In genomic region chr6:170584181-170584953, GRCh38 we compare ENCODE assay signal across 1 cellular context.
TF ChIP-seq lines count a peak whose summit lies in the region.

Gene PDCD2, minus strand, starts transcription at chr6:170584637. Its CDS starts 56 bp downstream, at chr6:170584581.

TF ChIP-seq in HEK293, 187 proteins besides CTCF, POLR2A, EP300 and RAD21 (continued from another document):
- no peak for TF ChIP-seq ZBTB6 (tag by site-specific recombination; IDR thresholded peaks at IDR 0.05)
- TF ChIP-seq ZNF670 (tag by site-specific recombination; IDR thresholded peaks at IDR 0.05; ENCODE audit: low read depth): no peak
TF ChIP-seq in HEK293: peak in this region for 41.
